ENCODE assay signal across 14 cellular contexts in genomic region chr18:12313530-12314245, GRCh38. TPM values are rescaled to one million over a fixed set of nuclear protein-coding genes. Genes with fewer than 3 reads are reported as not detected.
A peak's percentile ranks its signal among the peaks of the same experiment; 100 is the strongest.
DNase-seq lines count a peak whose midpoint lies in the region; ATAC-seq, FAIRE-seq and TF ChIP-seq lines count a peak whose summit lies in the region.
"Had no signal": no experiment of that assay in that cellular context is flagged by ENCODE, and none has a peak within 500 bp of the region (broad histone marks: within the 10 kb centered on the region; RNA-seq: fewer than 3 reads in every experiment).

No MANE protein-coding gene starts in this region.

- H3K4me2 ChIP-seq in OCI-LY3 (ENCODE audit: low read length), result peak overlapping the region; percentile 79
- peak overlapping the region; percentile 62 for H3K4me2 ChIP-seq in keratinocyte (ENCODE audit: control insufficient read depth, extremely low read depth, insufficient read depth, low read depth, low read length)

- POLR2A ChIA-PET in naive thymus-derived CD4-positive, alpha-beta T cell (lab: Charles Lee), result no interaction called here

- H3K9ac ChIP-seq in OCI-LY3 (ENCODE audit: low read length), result peak overlapping the region; percentile 57
- H3K9ac ChIP-seq in keratinocyte (ENCODE audit: control insufficient read depth, extremely low read depth, insufficient read depth, low read length), result peak overlapping the region; percentile 15
- H3K9ac ChIP-seq in stomach smooth muscle (ENCODE audit: low read length in 2 of 2), result peak overlapping the region; percentile 3 to 47

- intact Hi-C loops in body of pancreas (cut with DNase I), result no loop called here
- intact Hi-C loops in naive thymus-derived CD4-positive, alpha-beta T cell (cut with micrococcal nuclease), result no loop called here

- CTCF ChIA-PET in naive thymus-derived CD4-positive, alpha-beta T cell (lab: Charles Lee), result interaction anchor here (0.6 kb wide), 1 partner anchor 33 kb away, joined by 3 read pairs; no protein-coding TSS in a partner anchor

- H3K9me3 ChIP-seq in OCI-LY3 (ENCODE audit: insufficient read depth, low read length) (peaks cover 3% of the 10 kb centered on the region; the same call in 1 of the 2 replicates), body of pancreas (no peaks in the 10 kb centered on the region), keratinocyte (ENCODE audit: control insufficient read depth, low read depth, low read length) (no peaks in the 10 kb centered on the region), stomach smooth muscle (ENCODE audit: control insufficient read depth in 2 of 2, low read length in 2 of 2) (peaks cover 0 to 6% of the 10 kb centered on the region in 2 donors)
- no peaks in the 10 kb centered on the region for H3K9me3 ChIP-seq in naive thymus-derived CD4-positive, alpha-beta T cell (ENCODE audit: control insufficient read depth in 2 of 3, low read length in 3 of 3)
- H3K9me3 ChIP-seq: thyroid gland had no signal

- no peak for DNase-seq in body of pancreas
- DNase-seq in keratinocyte (ENCODE audit: low read depth, low spot score), result no peak
- DNase-seq in naive thymus-derived CD4-positive, alpha-beta T cell, result no peak
- DNase-seq in activated naive CD4-positive, alpha-beta T cell treated with Interleukin-2 at 50 U/mL for 16 hours, result no peak
- DNase-seq in activated T-cell treated with anti-CD3 and anti-CD28 coated beads, Interleukin-2, amount 50 U/mL, for 24 hours, result no peak
- no peak for DNase-seq in HuH-7 (ENCODE audit: low spot score)
- DNase-seq: activated CD4-positive, alpha-beta memory T cell treated with anti-CD3 and anti-CD28 coated beads for 36 hours; naive thymus-derived CD8-positive, alpha-beta T cell; NCI-H1436; NCI-H446; thyroid gland had no signal

- H3K4me3 ChIP-seq in OCI-LY3 (ENCODE audit: low read length) (peak overlapping the region; percentile 52; the same call in 1 of the 2 replicates), body of pancreas (no peak overlapping the region), keratinocyte (ENCODE audit: control insufficient read depth in 2 of 3, extremely low read depth in 1 of 3, insufficient read depth in 2 of 3, low read depth in 1 of 3, low read length in 3 of 3) (no peak overlapping the region), stomach smooth muscle (ENCODE audit: low read length in 2 of 2) (peak overlapping the region in 1 of 2 donors; percentile 17)
- H3K4me3 ChIP-seq in naive thymus-derived CD4-positive, alpha-beta T cell (ENCODE audit: low read length), result no peak overlapping the region
- H3K4me3 ChIP-seq: thyroid gland had no signal

- dilution Hi-C loops in keratinocyte (cut with MboI; ENCODE audit: extremely low pct_ligation_motif_present, low sequenced_read_pairs), result no loop called here

- no peaks in the 10 kb centered on the region for H3K27me3 ChIP-seq in OCI-LY3 (ENCODE audit: low read depth, low read length)
- H3K27me3 ChIP-seq in body of pancreas, result no peaks in the 10 kb centered on the region
- H3K27me3 ChIP-seq in keratinocyte (ENCODE audit: control insufficient read depth, extremely low read depth, insufficient read depth, low read length), result no peaks in the 10 kb centered on the region
- H3K27me3 ChIP-seq in stomach smooth muscle (ENCODE audit: control insufficient read depth in 1 of 2, insufficient read depth in 2 of 2, low read length in 2 of 2), result no peaks in the 10 kb centered on the region
- peaks cover 0 to 4% of the 10 kb centered on the region in 2 donors for H3K27me3 ChIP-seq in naive thymus-derived CD4-positive, alpha-beta T cell (ENCODE audit: control insufficient read depth in 2 of 2, insufficient read depth in 2 of 2, low read length in 2 of 2)
- H3K27me3 ChIP-seq: thyroid gland had no signal

- WGBS in body of pancreas, 2 donors, result 29 to 42% methylated on average over 5 of the region's 5 CpGs

- H3K27ac ChIP-seq in OCI-LY3 (ENCODE audit: low read length) (peak overlapping the region; percentile 87), body of pancreas (peak overlapping the region; percentile 47 to 90 (median 80)), keratinocyte (ENCODE audit: control insufficient read depth, insufficient read depth, low read length) (no peak overlapping the region), stomach smooth muscle (ENCODE audit: low read length) (peak overlapping the region; percentile 93)
- H3K27ac ChIP-seq in naive thymus-derived CD4-positive, alpha-beta T cell (ENCODE audit: low read depth, low read length), result no peak overlapping the region
- H3K27ac ChIP-seq: thyroid gland had no signal

- no peak overlapping the region for H2AFZ ChIP-seq in OCI-LY3 (ENCODE audit: low read depth, low read length)
- no peak overlapping the region for H2AFZ ChIP-seq in keratinocyte (ENCODE audit: control insufficient read depth, low read length)

- H3K4me1 Mint-ChIP-seq in naive thymus-derived CD4-positive, alpha-beta T cell, result peaks cover 0 to 6% (median 0%) of the 10 kb centered on the region in 7 donors
- H3K4me1 Mint-ChIP-seq in activated T-cell treated with anti-CD3 and anti-CD28 coated beads, Interleukin-2, amount 50 U/mL, for 24 hours (ENCODE audit: low read depth), result peaks cover 5% of the 10 kb centered on the region

- TF ChIP-seq POLR2A in body of pancreas (IDR thresholded peaks at IDR 0.05), result no peak

- H3K27me3 Mint-ChIP-seq in naive thymus-derived CD4-positive, alpha-beta T cell, result peaks cover 7 to 28% (median 18%) of the 10 kb centered on the region in 5 donors
- H3K27me3 Mint-ChIP-seq in activated T-cell treated with anti-CD3 and anti-CD28 coated beads, Interleukin-2, amount 50 U/mL, for 24 hours, result peaks cover 27% of the 10 kb centered on the region

- TF ChIP-seq CTCF in OCI-LY3 (IDR thresholded peaks at IDR 0.05; ENCODE audit: low read depth, low read length) (no peak), body of pancreas (IDR thresholded peaks at IDR 0.05) (no peak), keratinocyte (optimal IDR thresholded peaks at IDR 0.05 in 1 of 3, IDR thresholded peaks at IDR 0.05 in 1 of 3, conservative IDR thresholded peaks at IDR 0.05 in 1 of 3; ENCODE audit: extremely low read depth in 1 of 3, insufficient read depth in 2 of 3, low read length in 3 of 3) (no peak)

- no peaks in the 10 kb centered on the region for H4K20me1 ChIP-seq in OCI-LY3 (ENCODE audit: insufficient read depth, low read length)
- H4K20me1 ChIP-seq in keratinocyte (ENCODE audit: control insufficient read depth, extremely low read depth, insufficient read depth, low read length), result peaks cover 12% of the 10 kb centered on the region

- peaks cover 0 to 29% (median 0%) of the 10 kb centered on the region in 5 donors for H3K36me3 Mint-ChIP-seq in naive thymus-derived CD4-positive, alpha-beta T cell
- peaks cover 4% of the 10 kb centered on the region for H3K36me3 Mint-ChIP-seq in activated T-cell treated with anti-CD3 and anti-CD28 coated beads, Interleukin-2, amount 50 U/mL, for 24 hours (ENCODE audit: low read depth)

- no peak for FAIRE-seq in keratinocyte (lab: Jason Lieb, UNC)

- H3K79me2 ChIP-seq in OCI-LY3 (ENCODE audit: low read length), result no peaks in the 10 kb centered on the region
- H3K79me2 ChIP-seq in keratinocyte (ENCODE audit: control insufficient read depth, insufficient read depth, low read length), result peaks cover 95% of the 10 kb centered on the region

- H3K9me3 Mint-ChIP-seq in naive thymus-derived CD4-positive, alpha-beta T cell, result peaks cover 0 to 36% (median 10%) of the 10 kb centered on the region in 11 donors
- peaks cover 12% of the 10 kb centered on the region for H3K9me3 Mint-ChIP-seq in activated T-cell treated with anti-CD3 and anti-CD28 coated beads, Interleukin-2, amount 50 U/mL, for 24 hours

- no peak overlapping the region for H3K4me3 Mint-ChIP-seq in naive thymus-derived CD4-positive, alpha-beta T cell
- H3K4me3 Mint-ChIP-seq in activated T-cell treated with anti-CD3 and anti-CD28 coated beads, Interleukin-2, amount 50 U/mL, for 24 hours, result no peak overlapping the region
- H3K4me3 Mint-ChIP-seq: activated CD4-positive, alpha-beta memory T cell treated with anti-CD3 and anti-CD28 coated beads for 36 hours; activated T-helper 1 cell treated with anti-CD3 and anti-CD28 coated beads, Interleukin-12 subunit alpha, Interleukin-12 subunit beta, Interleukin-2, Interleukin-4 antibody, amounts not matched to agents 30 ng/mL and 10 ng/mL and 1 ng/mL, durations not matched to agents 14 hours and 24 hours and 36 hours; naive thymus-derived CD8-positive, alpha-beta T cell had no signal

- H3K36me3 ChIP-seq in OCI-LY3 (replicated peaks; ENCODE audit: low read depth, low read length), result peaks cover 12% of the 10 kb centered on the region
- peaks cover 0 to 3% of the 10 kb centered on the region in 2 donors for H3K36me3 ChIP-seq in body of pancreas (replicated peaks in 1 of 2; ENCODE audit: insufficient read depth in 1 of 2, low read depth in 2 of 2)
- peaks cover 33 to 80% of the 10 kb centered on the region in 2 experiments for H3K36me3 ChIP-seq in keratinocyte (ENCODE audit: control insufficient read depth in 2 of 2, extremely low read depth in 1 of 2, insufficient read depth in 2 of 2, low read length in 2 of 2)
- H3K36me3 ChIP-seq in stomach smooth muscle (ENCODE audit: control insufficient read depth in 2 of 2, insufficient read depth in 2 of 2, low read length in 2 of 2), result peaks cover 28 to 29% of the 10 kb centered on the region in 2 donors
- no peaks in the 10 kb centered on the region for H3K36me3 ChIP-seq in naive thymus-derived CD4-positive, alpha-beta T cell (ENCODE audit: control insufficient read depth in 2 of 3, insufficient read depth in 3 of 3, low read length in 3 of 3)

- H3K4me1 ChIP-seq in OCI-LY3 (ENCODE audit: low read length) (peaks cover 61% of the 10 kb centered on the region), body of pancreas (peaks cover 64% of the 10 kb centered on the region), keratinocyte (ENCODE audit: control insufficient read depth, extremely low read depth, insufficient read depth, low read length) (peaks cover 48% of the 10 kb centered on the region), stomach smooth muscle (ENCODE audit: control insufficient read depth, insufficient read depth, low read length) (peaks cover 53% of the 10 kb centered on the region)
- no peaks in the 10 kb centered on the region for H3K4me1 ChIP-seq in naive thymus-derived CD4-positive, alpha-beta T cell (ENCODE audit: control insufficient read depth in 2 of 2, insufficient read depth in 2 of 2, low read length in 2 of 2)

- no peak overlapping the region for H3K27ac Mint-ChIP-seq in naive thymus-derived CD4-positive, alpha-beta T cell
- H3K27ac Mint-ChIP-seq in activated T-cell treated with anti-CD3 and anti-CD28 coated beads, Interleukin-2, amount 50 U/mL, for 24 hours, result no peak overlapping the region
- H3K27ac Mint-ChIP-seq: activated CD4-positive, alpha-beta memory T cell treated with anti-CD3 and anti-CD28 coated beads for 36 hours; activated T-helper 1 cell treated with anti-CD3 and anti-CD28 coated beads, Interleukin-12 subunit alpha, Interleukin-12 subunit beta, Interleukin-2, Interleukin-4 antibody, amounts not matched to agents 30 ng/mL and 10 ng/mL and 1 ng/mL, durations not matched to agents 14 hours and 24 hours and 36 hours; naive thymus-derived CD8-positive, alpha-beta T cell had no signal

- no peaks in the 10 kb centered on the region for H3K9me1 ChIP-seq in keratinocyte (ENCODE audit: control insufficient read depth, extremely low read depth, insufficient read depth, low read length)

- ATAC-seq in body of pancreas, result peak; percentile 58
- no peak for ATAC-seq in naive thymus-derived CD4-positive, alpha-beta T cell
- ATAC-seq: naive thymus-derived CD8-positive, alpha-beta T cell had no signal

RNA-seq across cellular contexts. Expression of gene TUBB6, which starts 5.6 kb away (rescaled TPM):
- 100 to 1,000 TPM in 1 of 2 donors, 10 to 100 TPM in 1; 71.1 to 109 TPM for total RNA-seq in body of pancreas
- 479 to 701 TPM (median 598 TPM) in 3 replicates for polyA plus RNA-seq in keratinocyte
- polyA plus RNA-seq in keratinocyte (2011; ENCODE audit: low read depth), result 90.6 TPM
- polyA plus RNA-seq in keratinocyte (2011; cell fraction: cytosol; rRNA removed), result 405 and 737 TPM in 2 replicates
- 443 and 589 TPM in 2 replicates for polyA plus RNA-seq in keratinocyte (2011; cell fraction: nucleus; rRNA removed)
- 202 and 788 TPM in 2 replicates for polyA plus RNA-seq in keratinocyte (2012; ENCODE audit: low replicate concordance)
- 445 to 619 TPM (median 547 TPM) in 3 replicates for polyA minus RNA-seq in keratinocyte
- 1,165 TPM for polyA minus RNA-seq in keratinocyte (2011; cell fraction: cytosol; rRNA and poly(A)+ RNA removed)
- 338 and 341 TPM in 2 replicates for polyA minus RNA-seq in keratinocyte (2011; cell fraction: nucleus; rRNA and poly(A)+ RNA removed)
- 10 to 100 TPM in 2 of 5 experiments, 1 to 10 TPM in 2, under 1 TPM in 1; 0.70 to 16.5 (median 3.7) TPM for total RNA-seq in naive thymus-derived CD4-positive, alpha-beta T cell
- 1 to 10 TPM; 1.3 to 3.2 TPM for polyA plus RNA-seq in naive thymus-derived CD4-positive, alpha-beta T cell

RNA-seq across cellular contexts. Expression of gene CIDEA, which starts 59.5 kb away (rescaled TPM):
- total RNA-seq in body of pancreas, result 10 to 100 TPM in 1 of 2 donors, not detected in 1; 56.7 TPM
- 1.2 to 3.0 TPM (median 1.4 TPM) in 3 replicates for polyA plus RNA-seq in keratinocyte
- polyA plus RNA-seq in keratinocyte (2011; ENCODE audit: low read depth), result 2.0 TPM
- polyA plus RNA-seq in keratinocyte (2011; cell fraction: cytosol; rRNA removed), result 0.29 and 0.42 TPM in 2 replicates
- polyA plus RNA-seq in keratinocyte (2011; cell fraction: nucleus; rRNA removed), result 0.55 and 0.76 TPM in 2 replicates
- 2.1 and 4.6 TPM in 2 replicates for polyA plus RNA-seq in keratinocyte (2012; ENCODE audit: low replicate concordance)
- 0.86 to 2.3 TPM (median 0.96 TPM) in 3 replicates for polyA minus RNA-seq in keratinocyte
- not detected for polyA minus RNA-seq in keratinocyte (2011; cell fraction: cytosol; rRNA and poly(A)+ RNA removed)
- not detected in 2 replicates for polyA minus RNA-seq in keratinocyte (2011; cell fraction: nucleus; rRNA and poly(A)+ RNA removed)
- not detected for total RNA-seq in naive thymus-derived CD4-positive, alpha-beta T cell
- not detected for polyA plus RNA-seq in naive thymus-derived CD4-positive, alpha-beta T cell
- total RNA-seq: activated CD4-positive, alpha-beta memory T cell treated with anti-CD3 and anti-CD28 coated beads for 36 hours; activated T-helper 1 cell treated with anti-CD3 and anti-CD28 coated beads, Interleukin-12 subunit alpha, Interleukin-12 subunit beta, Interleukin-2, Interleukin-4 antibody, amounts not matched to agents 30 ng/mL and 10 ng/mL and 1 ng/mL, durations not matched to agents 14 hours and 24 hours and 36 hours; naive thymus-derived CD8-positive, alpha-beta T cell had no signal
- polyA plus RNA-seq: naive thymus-derived CD8-positive, alpha-beta T cell had no signal

Comparison
In these comparisons a context has a peak if more than half of its experiments do, and no peak if none do; other contexts are left out.
1. H3K27ac ChIP-seq: peak in OCI-LY3 (single experiment), body of pancreas (4 of 4) and stomach smooth muscle (single experiment); none in keratinocyte (single experiment) and naive thymus-derived CD4-positive, alpha-beta T cell (single experiment).
2. RNA of gene TUBB6, which starts 5.6 kb away (total RNA-seq): 71.1 to 109 TPM in body of pancreas; 0.70 to 16.5 TPM in naive thymus-derived CD4-positive, alpha-beta T cell; every median in the first group is over 4 times any median in the second.
3. Peak in every context shown above with its lines, with median percentiles within 50 percentile points of each other: H3K9ac ChIP-seq.